ENCODE assay signal across 20 cellular contexts in the genomic region with DNA sequence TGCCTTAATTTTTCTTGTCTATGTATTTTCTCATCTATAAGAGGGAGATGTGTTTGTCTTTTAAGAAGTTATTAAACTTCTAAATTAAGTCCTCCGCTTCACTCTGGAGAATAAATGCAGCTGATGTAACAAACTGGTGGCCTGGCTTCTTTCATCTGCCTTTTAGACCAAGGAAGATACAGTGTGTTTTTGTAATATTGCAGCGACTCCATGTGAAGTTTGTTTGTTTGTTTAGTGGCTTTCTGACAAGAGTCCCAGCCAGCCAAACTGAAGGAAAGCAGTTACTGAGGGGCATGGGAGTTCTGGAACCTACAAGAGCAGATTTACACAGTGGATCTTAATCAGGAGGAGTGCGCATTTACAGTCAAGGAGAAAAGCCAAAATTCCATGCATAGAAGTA. TPM values are rescaled to one million over a fixed set of nuclear protein-coding genes. Genes with fewer than 3 reads are reported as not detected.
DNase-seq lines count a peak whose midpoint lies in the region; TF ChIP-seq lines count a peak whose summit lies in the region.
"Had no signal": no experiment of that assay in that cellular context is flagged by ENCODE, and none has a peak within 500 bp of the region (broad histone marks: within the 10 kb centered on the region; RNA-seq: fewer than 3 reads in every experiment).

No MANE protein-coding gene starts in this region.

- peaks cover 25% of the 10 kb centered on the region for H4K20me1 ChIP-seq in osteoblast (ENCODE audit: insufficient read depth, low read length)
- H4K20me1 ChIP-seq: BLaER1 treated with 17β-estradiol and CSF1 and Interleukin-3, amounts not matched to agents 10 nM and 100 nM had no signal

- peaks cover 100% of the 10 kb centered on the region for H3K79me2 ChIP-seq in osteoblast (ENCODE audit: insufficient read depth, low read length)

- H3K4me3 ChIP-seq in osteoblast (ENCODE audit: insufficient read depth, low read length) = no peak overlapping the region
- H3K4me3 ChIP-seq: BLaER1 treated with 17β-estradiol and CSF1 and Interleukin-3, amounts not matched to agents 10 nM and 100 nM; MG63; SJCRH30; thyroid gland had no signal

- H2AFZ ChIP-seq in osteoblast (ENCODE audit: low read length) = no peak overlapping the region

- H3K27me3 ChIP-seq in osteoblast (ENCODE audit: insufficient read depth, low read length) = no peaks in the 10 kb centered on the region
- H3K27me3 ChIP-seq: BLaER1 treated with 17β-estradiol and CSF1 and Interleukin-3, amounts not matched to agents 10 nM and 100 nM; MG63; SJCRH30; thyroid gland had no signal

- DNase-seq in G401 (ENCODE audit: low spot score) = peak; percentile 19
- peak; percentile 38 for DNase-seq in fibroblast of peridontal ligament (ENCODE audit: extremely low read depth)
- DNase-seq in osteoblast (ENCODE audit: insufficient read length, low spot score, missing footprints) = no peak
- DNase-seq in amniotic stem cell (lab: John Stamatoyannopoulos, UW) = no peak
- DNase-seq in dermis blood vessel endothelial cell = no peak
- DNase-seq in NCI-H524 treated with DMSO at 0.1 percent for 48 hours (lab: John Stamatoyannopoulos, UW) = no peak
- DNase-seq in foreskin melanocyte = no peak
- DNase-seq: activated CD4-positive, alpha-beta T cell treated with anti-CD3 and anti-CD28 coated beads for 48 hours; hippocampal formation; kidney glomerular epithelial cell; MG63; naive B cell; NCI-H1694 treated with DMSO at 0.1 percent for 48 hours; retina; stimulated activated CD4-positive, alpha-beta T cell treated with anti-CD3 and anti-CD28 coated beads, Interleukin-2, amount 100 ng/mL, for 24 hours; T1000; thyroid gland had no signal

- no peaks in the 10 kb centered on the region for H3K36me3 ChIP-seq in KOPT-K1 (ENCODE audit: insufficient read depth, low read length)
- H3K36me3 ChIP-seq in osteoblast (ENCODE audit: insufficient read depth, low read length) = peaks cover 6% of the 10 kb centered on the region
- H3K36me3 ChIP-seq: MG63, SJCRH30, thyroid gland had no signal

- H3K9me3 ChIP-seq in KOPT-K1 (ENCODE audit: insufficient read depth, low read length, poor library complexity, severe bottlenecking) = no peaks in the 10 kb centered on the region
- H3K9me3 ChIP-seq in osteoblast (ENCODE audit: low read depth, low read length) = no peaks in the 10 kb centered on the region
- H3K9me3 ChIP-seq: MG63, SJCRH30, thyroid gland had no signal

- peak overlapping the region; percentile 24 for H3K27ac ChIP-seq in KOPT-K1 (ENCODE audit: low read depth, low read length, poor library complexity, severe bottlenecking)
- H3K27ac ChIP-seq in osteoblast (ENCODE audit: low read depth, low read length) = peak overlapping the region; percentile 11
- H3K27ac ChIP-seq: BLaER1 treated with 17β-estradiol and CSF1 and Interleukin-3, amounts not matched to agents 10 nM and 100 nM; SJCRH30; thyroid gland had no signal

- peaks cover 34% of the 10 kb centered on the region for H3K4me1 ChIP-seq in osteoblast (ENCODE audit: insufficient read depth, low read length)
- H3K4me1 ChIP-seq: SJCRH30, thyroid gland had no signal

- peak overlapping the region; percentile 3 for H3K4me2 ChIP-seq in osteoblast (ENCODE audit: insufficient read depth, low read length)
- H3K4me2 ChIP-seq: BLaER1 treated with 17β-estradiol and CSF1 and Interleukin-3, amounts not matched to agents 10 nM and 100 nM had no signal

- no peak for TF ChIP-seq CTCF in osteoblast (IDR thresholded peaks at IDR 0.05; ENCODE audit: extremely low read depth, low read depth, low read length)

- in situ Hi-C loops in G401 (cut with HindIII; ENCODE audit: low sequenced_read_pairs) = no loop called here

RNA-seq across cellular contexts. Expression of gene KLF12, which starts 56.4 kb away (rescaled TPM):
- not detected in 2 replicates for total RNA-seq in G401 (2014; rRNA removed; shearing (Covaris generic))
- 43.4 and 44.8 TPM in 2 replicates for total RNA-seq in osteoblast
- total RNA-seq in dermis blood vessel endothelial cell = 4.8 and 11.6 TPM in 2 replicates

Comparison
In these comparisons a context has a peak if more than half of its experiments do, and no peak if none do; other contexts are left out.
1. DNase-seq: peak in G401 (single experiment) and fibroblast of peridontal ligament (single experiment); none in osteoblast (single experiment), amniotic stem cell (single experiment), dermis blood vessel endothelial cell (single experiment), NCI-H524 treated with DMSO at 0.1 percent for 48 hours (single experiment) and foreskin melanocyte (single experiment).